Comparison of ENCODE assay signal across 11 cellular contexts in the genomic region with DNA sequence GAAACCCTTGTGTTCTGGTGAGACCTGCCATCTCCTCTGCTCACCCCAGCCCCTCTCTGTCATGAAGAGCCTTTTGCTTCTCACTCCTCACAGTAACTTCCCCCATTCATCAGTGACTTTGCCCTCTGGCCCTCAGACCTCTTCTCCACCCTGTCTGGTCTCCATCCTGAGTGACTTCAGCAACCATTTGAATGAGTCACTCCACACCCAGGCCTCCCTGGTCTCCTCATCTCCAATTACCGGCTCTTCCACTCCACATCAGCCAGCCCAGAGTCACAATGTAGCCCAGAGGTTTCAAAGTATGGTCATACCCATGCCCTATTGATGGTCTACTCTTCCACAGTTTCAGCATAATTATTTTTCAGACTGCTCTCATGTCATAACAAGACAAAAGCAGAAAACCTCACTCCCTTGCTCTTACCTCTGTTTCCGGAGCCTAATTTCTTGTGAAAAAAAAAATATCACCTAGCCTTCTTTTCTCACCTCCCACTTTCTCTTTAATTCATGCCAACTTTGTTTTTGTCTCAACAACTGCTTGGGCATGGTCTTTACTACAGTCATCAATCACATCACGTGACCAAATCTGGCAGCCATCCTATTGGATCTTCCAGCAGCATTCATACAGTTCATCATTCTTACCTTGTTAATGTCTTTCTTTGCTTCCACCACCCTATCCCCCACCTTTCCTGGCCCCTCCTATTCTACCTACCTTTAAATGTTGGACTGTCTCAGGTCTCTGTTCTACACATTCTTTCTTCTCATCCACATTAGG. TPM values are rescaled to one million over a fixed set of nuclear protein-coding genes. Genes with fewer than 3 reads are reported as not detected.
DNase-seq lines count a peak whose midpoint lies in the region; ATAC-seq and TF ChIP-seq lines count a peak whose summit lies in the region.
"Had no signal": no experiment of that assay in that cellular context is flagged by ENCODE, and none has a peak within 500 bp of the region (broad histone marks: within the 10 kb centered on the region; RNA-seq: fewer than 3 reads in every experiment).

No MANE protein-coding gene starts in this region.

- CTCF ChIA-PET in Calu3 (lab: Charles Lee): interaction anchor here (0.7 to 1.3 kb wide), 2 partner anchors 14 to 34 kb away, joined by 3 to 5 read pairs; no protein-coding TSS in a partner anchor
- CTCF ChIA-PET in A673 (lab: Charles Lee): no interaction called here

- intact Hi-C loops in Calu3 (cut with micrococcal nuclease; ENCODE audit: unreplicated experiment) (loop anchor here (10.0 kb wide), 1 partner anchor 126 kb away; no protein-coding TSS in a partner anchor), mucosa of descending colon (cut with DNase I, micrococcal nuclease) (no loop called here), A673 (cut with micrococcal nuclease; ENCODE audit: unreplicated experiment) (no loop called here)

- DNase-seq in Calu3: peak; percentile 76
- peak; percentile 96 for DNase-seq in brain microvascular endothelial cell
- no peak for DNase-seq in mucosa of descending colon
- DNase-seq in GM13977 (ENCODE audit: low spot score): no peak
- DNase-seq in progenitor cell of endocrine pancreas (ENCODE audit: low spot score, unreplicated experiment): no peak
- DNase-seq in Kasumi-1 (lab: John Stamatoyannopoulos, UW): no peak
- DNase-seq in A673 (ENCODE audit: low spot score): no peak
- DNase-seq: cortex of kidney, GDM1 had no signal

- in situ Hi-C loops in brain microvascular endothelial cell (cut with HindIII; ENCODE audit: low pct_ligation_motif_present, low sequenced_read_pairs): no loop called here
- in situ Hi-C loops in GM13977 (cut with MboI; ENCODE audit: low pct_unique_long_range_greater_than_20kb, low sequenced_read_pairs, unreplicated experiment): no loop called here

- H3K27me3 ChIP-seq in brain microvascular endothelial cell (replicated peaks): no peaks in the 10 kb centered on the region
- no peaks in the 10 kb centered on the region for H3K27me3 ChIP-seq in A673 (replicated peaks; ENCODE audit: insufficient read depth, low read depth, low read length, poor library complexity)

- H3K4me3 ChIP-seq in brain microvascular endothelial cell (ENCODE audit: low read depth, low read length) (no peak overlapping the region), mucosa of descending colon (no peak overlapping the region), A673 (ENCODE audit: low read depth, low read length, poor library complexity, severe bottlenecking) (no peak overlapping the region)
- H3K4me3 ChIP-seq: SK-N-MC had no signal

- H3K4me1 Mint-ChIP-seq in Calu3 (ENCODE audit: low read depth, unreplicated experiment): peaks cover 24% of the 10 kb centered on the region
- H3K4me1 Mint-ChIP-seq in progenitor cell of endocrine pancreas (ENCODE audit: low read depth): no peaks in the 10 kb centered on the region

- peak; percentile 72; the same call in 1 of the 2 replicates for TF ChIP-seq EP300 in Ishikawa (IDR thresholded peaks at IDR 0.05; ENCODE audit: borderline replicate concordance)

- no peaks in the 10 kb centered on the region for H3K36me3 ChIP-seq in brain microvascular endothelial cell (replicated peaks)
- H3K36me3 ChIP-seq in mucosa of descending colon (ENCODE audit: low read depth): no peaks in the 10 kb centered on the region
- no peaks in the 10 kb centered on the region for H3K36me3 ChIP-seq in A673 (ENCODE audit: insufficient read depth, low read length, poor library complexity, severe bottlenecking)

- no peaks in the 10 kb centered on the region for H3K9me3 Mint-ChIP-seq in Calu3 (ENCODE audit: low read depth, unreplicated experiment)
- H3K9me3 Mint-ChIP-seq in progenitor cell of endocrine pancreas (ENCODE audit: low read depth): no peaks in the 10 kb centered on the region

- peaks cover 1% of the 10 kb centered on the region for H3K36me3 Mint-ChIP-seq in Calu3 (ENCODE audit: insufficient read depth, unreplicated experiment)
- no peaks in the 10 kb centered on the region for H3K36me3 Mint-ChIP-seq in progenitor cell of endocrine pancreas (ENCODE audit: insufficient read depth)

- no peak for TF ChIP-seq RAD21 in Ishikawa (IDR thresholded peaks at IDR 0.05; ENCODE audit: low read depth)

- no peak overlapping the region for H3K4me3 Mint-ChIP-seq in Calu3 (ENCODE audit: low read depth, unreplicated experiment)
- H3K4me3 Mint-ChIP-seq in progenitor cell of endocrine pancreas (ENCODE audit: low read depth): no peak overlapping the region

- H3K27ac ChIP-seq in brain microvascular endothelial cell (peak overlapping the region; percentile 87), A673 (ENCODE audit: low read depth, low read length, poor library complexity, severe bottlenecking) (no peak overlapping the region)
- H3K27ac ChIP-seq: SK-N-MC had no signal

- no peak for TF ChIP-seq CTCF in Calu3 (IDR thresholded peaks at IDR 0.05; ENCODE audit: unreplicated experiment)
- no peak for TF ChIP-seq CTCF in brain microvascular endothelial cell (IDR thresholded peaks at IDR 0.05; ENCODE audit: low read depth, low read length, missing control alignments)
- TF ChIP-seq CTCF in mucosa of descending colon (IDR thresholded peaks at IDR 0.05): no peak
- no peak for TF ChIP-seq CTCF in GM13977 (IDR thresholded peaks at IDR 0.05; ENCODE audit: extremely low read depth, insufficient read depth, missing control alignments)
- TF ChIP-seq CTCF in progenitor cell of endocrine pancreas (IDR thresholded peaks at IDR 0.05; ENCODE audit: unreplicated experiment): no peak
- TF ChIP-seq CTCF in A673 (conservative IDR thresholded peaks at IDR 0.05; ENCODE audit: low read depth, low read length): no peak

- peak; percentile 16 for ATAC-seq in mucosa of descending colon

- H3K9me3 ChIP-seq in mucosa of descending colon (no peaks in the 10 kb centered on the region), A673 (ENCODE audit: low read depth, low read length, poor library complexity, severe bottlenecking) (no peaks in the 10 kb centered on the region)

- BruUV-seq in Calu3 (replicated peaks; lab: Mats Ljungman, UMichigan) (TSS peak; percentile 88), A673 (replicated peaks; lab: Mats Ljungman, UMichigan) (no TSS peak)

- H3K27ac Mint-ChIP-seq in Calu3 (ENCODE audit: unreplicated experiment) (no peak overlapping the region), progenitor cell of endocrine pancreas (no peak overlapping the region)

- POLR2A ChIA-PET in A673 (lab: Charles Lee; ENCODE audit: low non-redundant PET): no interaction called here

- H3K4me1 ChIP-seq in mucosa of descending colon (ENCODE audit: low read depth) (no peaks in the 10 kb centered on the region), A673 (ENCODE audit: insufficient read depth, low read length, poor library complexity, severe bottlenecking) (no peaks in the 10 kb centered on the region)

- no peaks in the 10 kb centered on the region for H3K27me3 Mint-ChIP-seq in Calu3 (ENCODE audit: unreplicated experiment)
- no peaks in the 10 kb centered on the region for H3K27me3 Mint-ChIP-seq in progenitor cell of endocrine pancreas

TF ChIP-seq in Ishikawa, 13 proteins besides CTCF, POLR2A, EP300 and RAD21:
- TF ChIP-seq TCF12 (IDR thresholded peaks at IDR 0.05; ENCODE audit: low read depth): peak; percentile 41; the same call in 1 of the 2 replicates
- TF ChIP-seq TEAD4 (IDR thresholded peaks at IDR 0.05): no peak

RNA-seq across cellular contexts. Expression of a gene that starts 35.6 kb away (rescaled TPM):
- total RNA-seq in Calu3 (2022): 136 and 145 TPM in 2 replicates
- 100 to 1,000 TPM in 1 of 3 donors, 10 to 100 TPM in 2; 58.4 to 110 (median 60.3) TPM for total RNA-seq in mucosa of descending colon
- 23.4 and 25.9 TPM in 2 replicates for total RNA-seq in progenitor cell of endocrine pancreas
- total RNA-seq in A673 (2021): 16.0 and 18.6 TPM in 2 replicates

Comparison
In these comparisons a context has a peak if more than half of its experiments do, and no peak if none do; other contexts are left out.
1. DNase-seq: peak in Calu3 (single experiment) and brain microvascular endothelial cell (single experiment); none in mucosa of descending colon (0 of 3), GM13977 (single experiment), progenitor cell of endocrine pancreas (single experiment), Kasumi-1 (0 of 2) and A673 (single experiment).